Comparison of ENCODE assay signal across 30 cellular contexts in the genomic region with DNA sequence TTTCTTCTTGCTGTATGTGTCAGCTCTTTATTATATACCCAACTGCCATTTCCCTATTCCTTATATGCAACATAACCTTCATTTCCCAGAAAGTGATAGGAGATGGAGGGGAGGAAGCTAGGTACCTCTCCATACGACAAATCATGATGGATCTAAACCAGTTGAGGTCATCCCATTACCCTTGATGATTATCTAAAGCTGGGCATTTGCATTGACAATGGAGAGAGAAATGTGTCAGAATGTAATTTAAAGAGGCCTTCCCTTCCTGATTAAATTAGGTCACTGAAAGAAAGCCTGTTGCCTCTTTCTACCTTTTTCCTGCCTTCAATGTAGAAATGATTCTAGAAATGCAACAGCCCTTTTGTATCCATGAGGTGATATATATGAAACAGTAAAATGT.
"Had no signal": no experiment of that assay in that cellular context is flagged by ENCODE, and none has a peak within 500 bp of the region (broad histone marks: within the 10 kb centered on the region; RNA-seq: fewer than 3 reads in every experiment).

No MANE protein-coding gene starts in this region.

- H3K4me1 ChIP-seq: adrenal gland, ascending aorta, body of pancreas, breast epithelium had no signal

- H3K9me3 ChIP-seq: adrenal gland, ascending aorta, body of pancreas, breast epithelium had no signal

- H3K36me3 ChIP-seq: adrenal gland, ascending aorta, brain microvascular endothelial cell, breast epithelium, cardiac muscle cell had no signal

- H3K27ac ChIP-seq: adrenal gland, ascending aorta, body of pancreas, brain microvascular endothelial cell, breast epithelium, cardiac muscle cell had no signal

- H3K4me3 ChIP-seq: adrenal gland, ascending aorta, body of pancreas, breast epithelium, cardiac muscle cell had no signal

- H3K27me3 ChIP-seq: adrenal gland, ascending aorta, body of pancreas, brain microvascular endothelial cell, breast epithelium, cardiac muscle cell had no signal

- ATAC-seq: activated naive CD4-positive, alpha-beta T cell treated with anti-CD3 and anti-CD28 coated beads, Interleukin-2, amount 50 U/mL, for 72 hours; activated naive CD8-positive, alpha-beta T cell treated with anti-CD3 and anti-CD28 coated beads, Interleukin-2, amount 50 U/mL, for 24 hours; activated T-cell treated with anti-CD3 and anti-CD28 coated beads, Interleukin-2, amount 50 U/mL, for 4 hours; activated T-cell treated with anti-CD3 and anti-CD28 coated beads, Interleukin-2, amount 50 U/mL, for 72 hours; activated T-helper 17 cell treated with anti-CD3 and anti-CD28 coated beads, Interleukin-2, amount 50 U/mL, for 72 hours; body of pancreas had no signal

- DNase-seq: activated effector memory CD4-positive, alpha-beta T cell treated with anti-CD3 and anti-CD28 coated beads, Interleukin-2, amount 50 U/mL, for 16 hours; activated effector memory CD4-positive, alpha-beta T cell treated with Interleukin-2 at 50 U/mL for 16 hours; activated gamma-delta T cell; activated gamma-delta T cell treated with Interleukin-2 at 50 U/mL for 16 hours; activated naive CD4-positive, alpha-beta T cell; activated naive CD4-positive, alpha-beta T cell treated with anti-CD3 and anti-CD28 coated beads for 36 hours; activated naive CD4-positive, alpha-beta T cell treated with anti-CD3 and anti-CD28 coated beads, Interleukin-2, amount 10 ng/mL, durations not matched to agents 7 days and 5 days; activated naive CD4-positive, alpha-beta T cell treated with anti-CD3 and anti-CD28 coated beads, Interleukin-2, amount 50 U/mL, for 16 hours; activated naive CD4-positive, alpha-beta T cell treated with Interleukin-2 at 50 U/mL for 16 hours; activated naive CD8-positive, alpha-beta T cell treated with anti-CD3 and anti-CD28 coated beads for 36 hours; activated naive CD8-positive, alpha-beta T cell treated with anti-CD3 and anti-CD28 coated beads, Interleukin-2, amount 10 ng/mL, durations not matched to agents 7 days and 5 days; activated naive CD8-positive, alpha-beta T cell treated with anti-CD3 and anti-CD28 coated beads, Interleukin-2, amount 50 U/mL, for 24 hours; activated T-cell treated with anti-CD3 and anti-CD28 coated beads, Interleukin-2, amount 50 U/mL, for 4 hours; activated T-cell treated with anti-CD3 and anti-CD28 coated beads, Interleukin-2, amount 50 U/mL, for 48 hours; activated T-cell treated with anti-CD3 and anti-CD28 coated beads, Interleukin-2, amount 50 U/mL, for 72 hours; adrenal gland; amniotic stem cell; amygdala; anterior cingulate cortex; aorta; body of pancreas; brain microvascular endothelial cell; caudate nucleus; central memory CD4-positive, alpha-beta T cell; cerebellar nuclear complex had no signal
